Comparison of ENCODE assay signal across 1 cellular context in the genomic region with DNA sequence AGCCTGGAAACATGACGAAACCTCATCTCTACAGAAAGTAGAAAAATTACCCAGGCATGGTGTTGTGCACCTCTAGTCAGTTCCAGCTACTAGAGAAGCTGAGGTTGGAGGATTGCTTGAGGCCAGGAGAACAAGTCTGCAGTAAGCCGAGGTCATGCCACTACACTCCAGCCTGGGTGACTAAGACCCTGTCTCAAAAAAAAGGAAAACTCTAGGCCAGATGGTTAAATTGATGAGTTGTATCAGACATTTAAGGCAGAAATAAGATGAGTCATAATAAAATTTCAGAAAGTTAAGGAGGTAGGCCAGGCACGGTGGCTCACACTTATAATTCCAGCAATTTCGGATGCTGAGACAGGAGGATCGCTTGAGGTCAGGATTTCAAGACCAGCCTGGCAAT.
TF ChIP-seq lines count a peak whose summit lies in the region.

No MANE protein-coding gene starts in this region.

TF ChIP-seq in IMR-90, 13 proteins besides CTCF, POLR2A, EP300 and RAD21:
- TF ChIP-seq ELK1 (IDR thresholded peaks at IDR 0.05; ENCODE audit: borderline replicate concordance, low read depth, low read length): no peak
- no peak for TF ChIP-seq NFE2L2 (IDR thresholded peaks at IDR 0.05; ENCODE audit: low read depth, low read length)
- TF ChIP-seq BHLHE40 (IDR thresholded peaks at IDR 0.05; ENCODE audit: low read depth, low read length): no peak
- peak; percentile 27; the same call in 1 of the 2 replicates for TF ChIP-seq FOS (IDR thresholded peaks at IDR 0.05; ENCODE audit: low read depth, low read length)
- TF ChIP-seq MAFK (IDR thresholded peaks at IDR 0.05; ENCODE audit: low read depth, low read length): no peak
- TF ChIP-seq CHD1 (IDR thresholded peaks at IDR 0.05; ENCODE audit: low read depth, low read length): no peak
